Comparison of ENCODE assay signal across 11 cellular contexts in genomic region chr11:62295504-62295903, GRCh38. TPM values are rescaled to one million over a fixed set of nuclear protein-coding genes. Genes with fewer than 3 reads are reported as not detected.
DNase-seq lines count a peak whose midpoint lies in the region; ATAC-seq, FAIRE-seq and TF ChIP-seq lines count a peak whose summit lies in the region.
"Had no signal": no experiment of that assay in that cellular context is flagged by ENCODE, and none has a peak within 500 bp of the region (broad histone marks: within the 10 kb centered on the region; RNA-seq: fewer than 3 reads in every experiment).

No MANE protein-coding gene starts in this region.

- 0 out of 2 replicates have a peak, but pooled peaks cover 3% of the 10 kb centered on the region for H3K9me1 ChIP-seq in IMR-90 (ENCODE audit: insufficient read depth, low read length)

- no peak overlapping the region for H3K27ac Mint-ChIP-seq in CD8-positive, alpha-beta T cell

- 3% methylated on average over 2 of the region's 2 CpGs for WGBS in A549 (ENCODE audit: missing lambda C conversion rate)
- 25% methylated on average over 1 of the region's 2 CpGs; no CpG with 5 or more reads in 1 of the 2 experiments for WGBS in IMR-90 (ENCODE audit: extremely low coverage in 2 of 2, insufficient read length in 1 of 2), 2 experiments

- no TSS peak for BruUV-seq in IMR-90 (replicated peaks; lab: Mats Ljungman, UMichigan)

- H3K23ac ChIP-seq in IMR-90 (ENCODE audit: low read depth, low read length) = no peak overlapping the region

- no peaks in the 10 kb centered on the region for H3K79me1 ChIP-seq in IMR-90 (ENCODE audit: low read depth in 1 of 2, low read length in 2 of 2)

- H4K20me1 ChIP-seq in IMR-90 (ENCODE audit: insufficient read depth, low read length) = no peaks in the 10 kb centered on the region

- ATAC-seq in A549 (peak; percentile 64 to 87), IMR-90 (ENCODE audit: low read depth) (peak; percentile 88), GM19035 (IDR thresholded peaks at IDR 0.05; ENCODE audit: unreplicated experiment) (no peak)
- ATAC-seq in CD8-positive, alpha-beta T cell = no peak

- in situ Hi-C loops in IMR-90 (cut with MboI; ENCODE audit: low sequenced_read_pairs) = no loop called here

- no peak for FAIRE-seq in A549 (lab: Jason Lieb, UNC)
- no peak for FAIRE-seq in RCC 7860 (lab: Jason Lieb, UNC)

- no peak overlapping the region for H3K56ac ChIP-seq in IMR-90 (ENCODE audit: extremely low read depth, insufficient read depth, low read length)

- H4K8ac ChIP-seq in IMR-90 (ENCODE audit: low read depth in 2 of 2, low read length in 2 of 2) = no peak overlapping the region

- no peak overlapping the region for H2BK5ac ChIP-seq in IMR-90 (ENCODE audit: low read depth, low read length, poor library complexity, severe bottlenecking)

- H3K4me2 ChIP-seq in A549 = no peak overlapping the region
- H3K4me2 ChIP-seq in IMR-90 (ENCODE audit: low read depth, low read length) = no peak overlapping the region

- H2AK5ac ChIP-seq in IMR-90 (ENCODE audit: low read depth, low read length) = no peak overlapping the region

- no peak overlapping the region for H2AFZ ChIP-seq in IMR-90 (replicated peaks; ENCODE audit: low read length, poor library complexity)

- no peak overlapping the region for H2BK120ac ChIP-seq in IMR-90 (ENCODE audit: low read depth, low read length)

- no peak overlapping the region for H3K4ac ChIP-seq in IMR-90 (ENCODE audit: low read depth, low read length)

- no peak overlapping the region for H2BK20ac ChIP-seq in IMR-90 (ENCODE audit: low read depth, low read length)

- H4K5ac ChIP-seq in IMR-90 (ENCODE audit: low read depth, low read length) = no peak overlapping the region

- no peak overlapping the region for H3K14ac ChIP-seq in IMR-90 (replicated peaks; ENCODE audit: low read depth, low read length)

- no peak overlapping the region for H3K4me3 Mint-ChIP-seq in CD8-positive, alpha-beta T cell

- no peak overlapping the region for H4K91ac ChIP-seq in IMR-90 (ENCODE audit: insufficient read depth, low read depth, low read length)

- no peak for TF ChIP-seq CTCF in A549 (IDR thresholded peaks at IDR 0.05)
- TF ChIP-seq CTCF in IMR-90 (conservative IDR thresholded peaks at IDR 0.05; ENCODE audit: low read depth, low read length) = no peak
- TF ChIP-seq CTCF in CD8-positive, alpha-beta T cell (IDR thresholded peaks at IDR 0.05) = no peak

- no peak for TF ChIP-seq RAD21 in A549 (conservative IDR thresholded peaks at IDR 0.05 in 1 of 2, IDR thresholded peaks at IDR 0.05 in 1 of 2)
- no peak for TF ChIP-seq RAD21 in IMR-90 (IDR thresholded peaks at IDR 0.05; ENCODE audit: low read length)

- TF ChIP-seq POLR2A in A549 (IDR thresholded peaks at IDR 0.05; ENCODE audit: low read length) (no peak), IMR-90 (IDR thresholded peaks at IDR 0.05; ENCODE audit: low read depth, low read length) (no peak)

- H3K27me3 ChIP-seq in IMR-90 (ENCODE audit: control insufficient read depth, insufficient read depth, low read length) = peaks cover 3% of the 10 kb centered on the region; the same call in 1 of the 2 replicates
- H3K27me3 ChIP-seq in CD8-positive, alpha-beta T cell (ENCODE audit: insufficient read depth, low read length) = no peaks in the 10 kb centered on the region

- H3K9me3 ChIP-seq in A549 = no peaks in the 10 kb centered on the region
- H3K9me3 ChIP-seq in IMR-90 (ENCODE audit: control insufficient read depth, insufficient read depth, low read length) = no peaks in the 10 kb centered on the region
- H3K9me3 ChIP-seq in CD8-positive, alpha-beta T cell (ENCODE audit: low read length) = no peaks in the 10 kb centered on the region

- no peak overlapping the region for H2AK9ac ChIP-seq in IMR-90 (replicated peaks; ENCODE audit: low read depth, low read length, poor library complexity)

- CTCF ChIA-PET in A549 (lab: Yijun Ruan, JAX) (interaction anchor here (1.3 kb wide), 1 partner anchor 15 kb away, joined by 5 read pairs; no protein-coding TSS in a partner anchor), IMR-90 (lab: Yijun Ruan, JAX) (no interaction called here)
- CTCF ChIA-PET in CD8-positive, alpha-beta T cell (lab: Charles Lee) = no interaction called here

- peaks cover 25% of the 10 kb centered on the region for H3K27me3 Mint-ChIP-seq in CD8-positive, alpha-beta T cell (ENCODE audit: low read depth)

- no peaks in the 10 kb centered on the region for H3K9me3 Mint-ChIP-seq in CD8-positive, alpha-beta T cell

- H3K4me1 ChIP-seq in A549 (no peaks in the 10 kb centered on the region), IMR-90 (ENCODE audit: control insufficient read depth, insufficient read depth, low read length) (no peaks in the 10 kb centered on the region)
- H3K4me1 ChIP-seq in CD8-positive, alpha-beta T cell (ENCODE audit: insufficient read depth, low read length) = no peaks in the 10 kb centered on the region

- peak in 1 of 2 experiments; percentile 17 for DNase-seq in A549 (ENCODE audit: low read depth in 1 of 2, low spot score in 1 of 2)
- DNase-seq in IMR-90 = peak; percentile 30
- DNase-seq in amniotic epithelial cell (ENCODE audit: low read depth) = peak; percentile 45
- DNase-seq in iris pigment epithelial cell (ENCODE audit: low read depth) = peak; percentile 44
- DNase-seq in RCC 7860 (ENCODE audit: low spot score) = no peak
- no peak for DNase-seq in H4 (ENCODE audit: low spot score)
- DNase-seq in CD8-positive, alpha-beta T cell = no peak

- H3K18ac ChIP-seq in IMR-90 (ENCODE audit: low read depth, low read length) = no peak overlapping the region

- no peaks in the 10 kb centered on the region for H3K36me3 ChIP-seq in IMR-90 (ENCODE audit: control insufficient read depth, insufficient read depth, low read length)
- H3K36me3 ChIP-seq in CD8-positive, alpha-beta T cell (ENCODE audit: insufficient read depth, low read length) = no peaks in the 10 kb centered on the region

- H3K4me1 Mint-ChIP-seq in CD8-positive, alpha-beta T cell (ENCODE audit: low read depth) = no peaks in the 10 kb centered on the region

- TF ChIP-seq EP300 in A549 (IDR thresholded peaks at IDR 0.05) = no peak

- no peak overlapping the region for H2BK15ac ChIP-seq in IMR-90 (ENCODE audit: low read depth, low read length)

- POLR2A ChIA-PET in A549 (lab: Yijun Ruan, JAX) (no interaction called here), IMR-90 (lab: Charles Lee; ENCODE audit: unreplicated experiment) (no interaction called here)
- POLR2A ChIA-PET in CD8-positive, alpha-beta T cell (lab: Charles Lee) = no interaction called here

- dilution Hi-C loops in IMR-90 (cut with HindIII; ENCODE audit: low sequenced_read_pairs, unreplicated experiment) = no loop called here

- no peaks in the 10 kb centered on the region for H3K36me3 Mint-ChIP-seq in CD8-positive, alpha-beta T cell

- H3K4me3 ChIP-seq in A549 (no peak overlapping the region), IMR-90 (ENCODE audit: insufficient read depth, low read depth, low read length) (no peak overlapping the region)
- H3K4me3 ChIP-seq in CD8-positive, alpha-beta T cell (ENCODE audit: low read depth, low read length) = no peak overlapping the region

- no peak overlapping the region for H3K9ac ChIP-seq in IMR-90 (ENCODE audit: low read depth, low read length)

- intact Hi-C loops in IMR-90 (cut with micrococcal nuclease) = no loop called here
- intact Hi-C loops in CD8-positive, alpha-beta T cell (cut with DNase I, micrococcal nuclease) = no loop called here

- H3K27ac ChIP-seq in A549 = no peak overlapping the region
- H3K27ac ChIP-seq in IMR-90 (ENCODE audit: insufficient read depth, low read length) = no peak overlapping the region
- H3K27ac ChIP-seq in CD8-positive, alpha-beta T cell (ENCODE audit: low read depth, low read length) = no peak overlapping the region
- H3K27ac ChIP-seq: C4-2B, HL-60 had no signal

RNA-seq across cellular contexts. Expression of gene SCGB1D4, which starts 3.4 kb away (rescaled TPM):
- polyA plus RNA-seq in A549 (2011; rRNA removed) (not detected in 2 replicates), A549 (2017; fragmentation: RNase III; extraction: RNeasy Plus Mini Kit Qiagen cat#74134 plus additional on column Dnase treatment) (not detected in 3 replicates), IMR-90 (2012; rRNA removed) (not detected in 2 replicates)
- polyA plus RNA-seq in A549 (2012; cell fraction: cytosol; rRNA removed) = not detected in 2 replicates
- polyA plus RNA-seq in A549 (2012; cell fraction: nucleus; rRNA removed) = not detected in 2 replicates
- polyA minus RNA-seq in A549 (2011; rRNA and poly(A)+ RNA removed) = not detected in 2 replicates
- not detected in 2 replicates for total RNA-seq in IMR-90 (2012; rRNA removed)
- polyA plus RNA-seq in IMR-90 (2012; cell fraction: cytosol; rRNA removed) = not detected in 2 replicates
- not detected in 2 replicates for polyA plus RNA-seq in IMR-90 (2012; cell fraction: nucleus; rRNA removed; ENCODE audit: low replicate concordance)
- not detected in 2 replicates for total RNA-seq in H4 (2014; rRNA removed; shearing (Covaris generic))
- total RNA-seq in CD8-positive, alpha-beta T cell = not detected
- total RNA-seq: temporal lobe had no signal

RNA-seq across cellular contexts. Expression of gene SCGB2A2, which starts 25.5 kb away (rescaled TPM):
- not detected in 2 replicates for polyA plus RNA-seq in A549 (2011; rRNA removed)
- polyA plus RNA-seq in A549 (2012; cell fraction: cytosol; rRNA removed) = not detected in 2 replicates
- polyA plus RNA-seq in A549 (2012; cell fraction: nucleus; rRNA removed) = not detected in 2 replicates
- not detected in 3 replicates for polyA plus RNA-seq in A549 (2017; fragmentation: RNase III; extraction: RNeasy Plus Mini Kit Qiagen cat#74134 plus additional on column Dnase treatment)
- polyA minus RNA-seq in A549 (2011; rRNA and poly(A)+ RNA removed) = not detected in 2 replicates
- not detected in 2 replicates for total RNA-seq in IMR-90 (2012; rRNA removed)
- not detected in 2 replicates for polyA plus RNA-seq in IMR-90 (2012; rRNA removed)
- not detected in 2 replicates for polyA plus RNA-seq in IMR-90 (2012; cell fraction: cytosol; rRNA removed)
- not detected in 2 replicates for polyA plus RNA-seq in IMR-90 (2012; cell fraction: nucleus; rRNA removed; ENCODE audit: low replicate concordance)
- not detected in 2 replicates for total RNA-seq in H4 (2014; rRNA removed; shearing (Covaris generic))
- not detected for total RNA-seq in CD8-positive, alpha-beta T cell
- total RNA-seq: temporal lobe had no signal

RNA-seq across cellular contexts. Expression of gene ASRGL1, which starts 41.7 kb away (rescaled TPM):
- polyA plus RNA-seq in A549 (2011; rRNA removed) = 13.6 and 19.5 TPM in 2 replicates
- 16.9 and 21.0 TPM in 2 replicates for polyA plus RNA-seq in A549 (2012; cell fraction: cytosol; rRNA removed)
- polyA plus RNA-seq in A549 (2012; cell fraction: nucleus; rRNA removed) = 19.3 and 22.5 TPM in 2 replicates
- 12.5 to 13.5 TPM (median 12.7 TPM) in 3 replicates for polyA plus RNA-seq in A549 (2017; fragmentation: RNase III; extraction: RNeasy Plus Mini Kit Qiagen cat#74134 plus additional on column Dnase treatment)
- polyA minus RNA-seq in A549 (2011; rRNA and poly(A)+ RNA removed) = 11.2 and 13.8 TPM in 2 replicates
- total RNA-seq in IMR-90 (2012; rRNA removed) = 0.28 TPM in 1 of 2 replicates, not detected in the other
- polyA plus RNA-seq in IMR-90 (2012; rRNA removed) = 0.72 and 1.0 TPM in 2 replicates
- polyA plus RNA-seq in IMR-90 (2012; cell fraction: cytosol; rRNA removed) = 0.55 and 0.70 TPM in 2 replicates
- polyA plus RNA-seq in IMR-90 (2012; cell fraction: nucleus; rRNA removed; ENCODE audit: low replicate concordance) = 0.58 and 0.84 TPM in 2 replicates
- 4.3 and 10.6 TPM in 2 replicates for total RNA-seq in H4 (2014; rRNA removed; shearing (Covaris generic))
- 1 to 10 TPM; 1.0 to 1.2 TPM for total RNA-seq in CD8-positive, alpha-beta T cell

RNA-seq across cellular contexts. Expression of gene SCGB1D2, which starts 53.5 kb away (rescaled TPM):
- not detected in 2 replicates for polyA plus RNA-seq in A549 (2011; rRNA removed)
- polyA plus RNA-seq in A549 (2012; cell fraction: cytosol; rRNA removed) = not detected in 2 replicates
- polyA plus RNA-seq in A549 (2012; cell fraction: nucleus; rRNA removed) = not detected in 2 replicates
- polyA plus RNA-seq in A549 (2017; fragmentation: RNase III; extraction: RNeasy Plus Mini Kit Qiagen cat#74134 plus additional on column Dnase treatment) = not detected in 3 replicates
- not detected in 2 replicates for polyA minus RNA-seq in A549 (2011; rRNA and poly(A)+ RNA removed)
- total RNA-seq in IMR-90 (2012; rRNA removed) = not detected in 2 replicates
- not detected in 2 replicates for polyA plus RNA-seq in IMR-90 (2012; rRNA removed)
- not detected in 2 replicates for polyA plus RNA-seq in IMR-90 (2012; cell fraction: cytosol; rRNA removed)
- not detected in 2 replicates for polyA plus RNA-seq in IMR-90 (2012; cell fraction: nucleus; rRNA removed; ENCODE audit: low replicate concordance)
- total RNA-seq in H4 (2014; rRNA removed; shearing (Covaris generic)) = not detected in 2 replicates
- not detected for total RNA-seq in CD8-positive, alpha-beta T cell
- total RNA-seq: temporal lobe had no signal

Comparison
In these comparisons a context has a peak if more than half of its experiments do, and no peak if none do; other contexts are left out.
1. ATAC-seq: peak in A549 (2 of 2) and IMR-90 (single experiment); none in GM19035 (single experiment) and CD8-positive, alpha-beta T cell (single experiment).
2. DNase-seq: peak in IMR-90 (single experiment), amniotic epithelial cell (single experiment) and iris pigment epithelial cell (single experiment); none in RCC 7860 (single experiment), H4 (single experiment) and CD8-positive, alpha-beta T cell (0 of 7).